10 cellular contexts compared by ENCODE assay signal in genomic region chr17:27701963-27702362, GRCh38.
"Had no signal": no experiment of that assay in that cellular context is flagged by ENCODE, and none has a peak within 500 bp of the region (broad histone marks: within the 10 kb centered on the region; RNA-seq: fewer than 3 reads in every experiment).

No MANE protein-coding gene starts in this region.

- FAIRE-seq: H1, H54, K562 had no signal

- H2AFZ ChIP-seq: GM23338 had no signal

- DNase-seq: H9, HCEC 1CT, HFFc6, IMR-90, KG1 had no signal

- H3K4me3 ChIP-seq: GM23338, K562 had no signal

- H3K4me2 ChIP-seq: GM23338 had no signal

- H3K27ac ChIP-seq: HL-60 had no signal

- ATAC-seq: GM23338, K562 had no signal
